Comparison of ENCODE assay signal across 11 cellular contexts in the genomic region with DNA sequence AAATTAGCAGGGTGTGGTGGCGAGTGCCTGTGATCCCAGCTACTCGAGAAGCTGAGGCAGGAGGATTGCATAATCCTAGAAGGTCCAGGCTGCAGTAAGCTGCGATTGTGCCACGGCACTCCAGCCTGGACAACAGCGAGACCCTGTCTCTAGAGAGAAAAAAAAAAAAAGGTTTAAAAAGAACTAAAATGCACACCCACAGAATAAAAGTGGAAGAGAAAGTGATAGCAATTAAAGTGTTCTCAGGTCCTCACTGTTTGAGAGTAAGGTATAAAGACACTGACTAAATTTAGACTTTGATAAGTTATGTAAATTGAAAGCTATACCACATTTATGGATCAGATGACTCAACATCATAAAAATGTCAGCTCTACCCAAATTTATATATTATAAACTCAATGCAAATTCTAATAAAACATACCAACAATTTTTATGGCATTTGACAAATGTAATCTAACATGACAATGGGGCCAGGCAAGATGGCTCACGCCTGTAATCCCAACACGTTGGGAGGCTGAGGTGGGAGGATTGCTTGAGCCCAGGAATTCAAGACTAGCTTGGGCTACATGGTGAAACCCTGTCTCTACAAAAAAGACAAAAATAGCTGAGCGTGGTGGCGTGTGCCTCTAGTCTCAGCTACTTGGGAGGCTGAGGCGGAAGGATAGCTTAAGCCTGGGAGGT. TPM values are rescaled to one million over a fixed set of nuclear protein-coding genes. Genes with fewer than 3 reads are reported as not detected.
DNase-seq lines count a peak whose midpoint lies in the region; ATAC-seq and TF ChIP-seq lines count a peak whose summit lies in the region.
"Had no signal": no experiment of that assay in that cellular context is flagged by ENCODE, and none has a peak within 500 bp of the region (broad histone marks: within the 10 kb centered on the region; RNA-seq: fewer than 3 reads in every experiment).

No MANE protein-coding gene starts in this region.

- intact Hi-C loops in activated naive CD4-positive, alpha-beta T cell treated with anti-CD3 and anti-CD28 coated beads for 36 hours (cut with micrococcal nuclease) = loop anchor here (1.0 to 10.0 kb wide), 4 partner anchors 117 to 941 kb away; a partner anchor contains a TSS

- no peaks in the 10 kb centered on the region for H3K9me3 ChIP-seq in suprapubic skin
- H3K9me3 ChIP-seq: esophagus squamous epithelium had no signal

- H3K4me1 ChIP-seq in suprapubic skin = peaks cover 36% of the 10 kb centered on the region

- CTCF ChIA-PET in activated naive CD4-positive, alpha-beta T cell treated with anti-CD3 and anti-CD28 coated beads for 36 hours (lab: Charles Lee) = interaction anchor here (0.6 to 1.3 kb wide), 4 partner anchors 12 to 152 kb away, joined by 4 read pairs; a partner anchor contains a TSS

- peaks cover 88% of the 10 kb centered on the region for H3K4me1 Mint-ChIP-seq in activated naive CD4-positive, alpha-beta T cell treated with anti-CD3 and anti-CD28 coated beads for 36 hours (ENCODE audit: low read depth)
- H3K4me1 Mint-ChIP-seq in chondrocyte (ENCODE audit: low read depth) = peaks cover 39% of the 10 kb centered on the region

- peaks cover 9% of the 10 kb centered on the region for H3K36me3 ChIP-seq in suprapubic skin

- TF ChIP-seq EP300 in suprapubic skin (IDR thresholded peaks at IDR 0.05) = no peak

- no peak for DNase-seq in activated naive CD4-positive, alpha-beta T cell treated with anti-CD3 and anti-CD28 coated beads for 36 hours
- DNase-seq in activated naive CD4-positive, alpha-beta T cell (lab: John Stamatoyannopoulos, UW) = no peak
- DNase-seq in NAMALWA (ENCODE audit: low spot score) = peak; percentile 53
- DNase-seq in chondrocyte (ENCODE audit: low spot score) = no peak
- peak in 1 of 2 donors; percentile 70 for DNase-seq in suprapubic skin (ENCODE audit: low spot score in 2 of 2)
- no peak for DNase-seq in stimulated activated naive CD4-positive, alpha-beta T cell treated with Interleukin-2 at 50 U/mL for 16 hours (lab: John Stamatoyannopoulos, UW)
- DNase-seq: AML-193, esophagus squamous epithelium, NCI-H1092 treated with DMSO at 0.1 percent for 48 hours had no signal

- 73% methylated on average over 10 of the region's 10 CpGs for WGBS in suprapubic skin

- no peak for TF ChIP-seq POLR2A in suprapubic skin (IDR thresholded peaks at IDR 0.05)

- H3K27me3 ChIP-seq in suprapubic skin = no peaks in the 10 kb centered on the region
- H3K27me3 ChIP-seq: esophagus squamous epithelium had no signal

- H3K27ac ChIP-seq in suprapubic skin = peak overlapping the region; percentile 69

- H3K4me3 ChIP-seq in suprapubic skin = no peak overlapping the region
- H3K4me3 ChIP-seq: esophagus squamous epithelium had no signal

- no peaks in the 10 kb centered on the region for H3K27me3 Mint-ChIP-seq in activated naive CD4-positive, alpha-beta T cell treated with anti-CD3 and anti-CD28 coated beads for 36 hours (ENCODE audit: low read depth)
- H3K27me3 Mint-ChIP-seq in chondrocyte (ENCODE audit: low read depth) = no peaks in the 10 kb centered on the region

- peak overlapping the region; percentile 51 for H3K4me3 Mint-ChIP-seq in activated naive CD4-positive, alpha-beta T cell treated with anti-CD3 and anti-CD28 coated beads for 36 hours
- H3K4me3 Mint-ChIP-seq in chondrocyte (ENCODE audit: unreplicated experiment) = no peak overlapping the region

- no peak for ATAC-seq in HG03521 (IDR thresholded peaks at IDR 0.05; ENCODE audit: unreplicated experiment)
- no peak for ATAC-seq in HG03460 (IDR thresholded peaks at IDR 0.05; ENCODE audit: unreplicated experiment)

- no peak for TF ChIP-seq CTCF in chondrocyte (IDR thresholded peaks at IDR 0.05)
- TF ChIP-seq CTCF in suprapubic skin (IDR thresholded peaks at IDR 0.05) = no peak

- H3K9me3 Mint-ChIP-seq in activated naive CD4-positive, alpha-beta T cell treated with anti-CD3 and anti-CD28 coated beads for 36 hours = peaks cover 3% of the 10 kb centered on the region
- no peaks in the 10 kb centered on the region for H3K9me3 Mint-ChIP-seq in chondrocyte (ENCODE audit: low read depth)

- H3K27ac Mint-ChIP-seq in activated naive CD4-positive, alpha-beta T cell treated with anti-CD3 and anti-CD28 coated beads for 36 hours = peak overlapping the region; percentile 97
- peak overlapping the region; percentile 45 for H3K27ac Mint-ChIP-seq in chondrocyte (ENCODE audit: unreplicated experiment)

- peaks cover 17% of the 10 kb centered on the region for H3K36me3 Mint-ChIP-seq in activated naive CD4-positive, alpha-beta T cell treated with anti-CD3 and anti-CD28 coated beads for 36 hours (ENCODE audit: low read depth)
- H3K36me3 Mint-ChIP-seq in chondrocyte (ENCODE audit: low read depth) = peaks cover 3% of the 10 kb centered on the region

RNA-seq across cellular contexts. Expression of a gene that starts 11.8 kb away (rescaled TPM):
- total RNA-seq in activated naive CD4-positive, alpha-beta T cell treated with anti-CD3 and anti-CD28 coated beads for 36 hours = 10 to 100 TPM; 34.8 to 37.5 TPM
- total RNA-seq in chondrocyte = 23.9 to 30.8 TPM (median 27.2 TPM) in 3 replicates
- 10 to 100 TPM; 27.2 to 44.4 (median 34.1) TPM for total RNA-seq in suprapubic skin

RNA-seq across cellular contexts. Expression of a gene that starts 39.9 kb away (rescaled TPM):
- not detected for total RNA-seq in activated naive CD4-positive, alpha-beta T cell treated with anti-CD3 and anti-CD28 coated beads for 36 hours
- total RNA-seq in chondrocyte = not detected in 3 replicates
- not detected for total RNA-seq in suprapubic skin
- total RNA-seq: esophagus squamous epithelium had no signal

RNA-seq across cellular contexts. Expression of a gene that starts 53.7 kb away (rescaled TPM):
- total RNA-seq in activated naive CD4-positive, alpha-beta T cell treated with anti-CD3 and anti-CD28 coated beads for 36 hours = not detected
- total RNA-seq in chondrocyte (61.2 to 160 TPM (median 160 TPM) in 3 replicates), suprapubic skin (1 to 10 TPM; 1.9 to 7.0 (median 3.3) TPM)

RNA-seq across cellular contexts. Expression of a gene that starts 57.7 kb away (rescaled TPM):
- not detected for total RNA-seq in activated naive CD4-positive, alpha-beta T cell treated with anti-CD3 and anti-CD28 coated beads for 36 hours
- 0.12 to 0.31 TPM (median 0.21 TPM) in 3 replicates for total RNA-seq in chondrocyte
- total RNA-seq in suprapubic skin = 1 to 10 TPM in 1 of 4 donors, under 1 TPM in 2, not detected in 1; 0.23 to 1.9 (median 0.51) TPM
- total RNA-seq: esophagus squamous epithelium had no signal
